Comparison of ENCODE assay signal across 7 cellular contexts in the genomic region with DNA sequence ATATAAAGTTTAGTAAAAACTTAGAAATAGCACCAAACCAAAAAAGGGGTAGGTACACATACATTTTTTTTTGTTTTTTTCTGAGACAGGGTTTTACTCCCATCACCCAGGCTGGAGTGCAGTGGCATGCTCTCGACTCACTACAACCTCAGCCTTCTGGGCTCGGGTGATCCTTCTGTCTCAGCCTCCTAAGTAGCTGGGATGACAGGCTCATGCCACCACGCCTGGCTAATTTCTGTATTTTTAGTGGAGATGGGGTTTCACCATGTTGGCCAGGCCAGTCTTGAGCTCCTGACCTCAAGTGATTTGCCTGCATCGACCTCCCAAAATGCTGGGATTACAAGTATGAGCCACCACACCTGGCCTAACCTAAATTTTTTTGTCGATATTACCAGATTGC. TPM values are rescaled to one million over a fixed set of nuclear protein-coding genes. Genes with fewer than 3 reads are reported as not detected.
DNase-seq lines count a peak whose midpoint lies in the region; ATAC-seq, FAIRE-seq and TF ChIP-seq lines count a peak whose summit lies in the region.
"Not testable (repeated sequence)": the region's sequence is repeated elsewhere in the genome, so short reads cannot be mapped to it uniquely, and the experiment has no call there.

No MANE protein-coding gene starts in this region.

- not testable (repeated sequence) for H4K20me1 ChIP-seq in Karpas-422 (ENCODE audit: insufficient read depth, low read depth, low read length); HepG2 (ENCODE audit: insufficient read depth, low read length)

- TF ChIP-seq CTCF in endodermal cell (conservative IDR thresholded peaks at IDR 0.05); HepG2 (CRISPR knock-in tag; IDR thresholded peaks at IDR 0.05); upper lobe of right lung (IDR thresholded peaks at IDR 0.05): not testable (repeated sequence)

- POLR2A ChIA-PET in HepG2 (lab: Yijun Ruan, JAX) = not testable (repeated sequence)

- H3K4me1 Mint-ChIP-seq in endodermal cell = not testable (repeated sequence)

- H3K27ac Mint-ChIP-seq in endodermal cell = not testable (repeated sequence)

- not testable (repeated sequence) for TF ChIP-seq RAD21 in HepG2 (CRISPR knock-in tag; IDR thresholded peaks at IDR 0.05)

- H3K9me3 Mint-ChIP-seq in endodermal cell = not testable (repeated sequence)

- intact Hi-C loops in cardiac septum (cut with DNase I); HepG2 (cut with micrococcal nuclease; ENCODE audit: unreplicated experiment); posterior vena cava (cut with DNase I); upper lobe of right lung (cut with DNase I): not testable (repeated sequence)

- H3K9me3 ChIP-seq in Karpas-422 (ENCODE audit: low read length); endodermal cell (ENCODE audit: control insufficient read depth, low read length); HepG2 (ENCODE audit: low read length); upper lobe of right lung: not testable (repeated sequence)

- not testable (repeated sequence) for H3K36me3 ChIP-seq in Karpas-422 (ENCODE audit: insufficient read depth, low read length); endodermal cell (ENCODE audit: control insufficient read depth, insufficient read depth, low read length); HepG2 (replicated peaks in 1 of 2; ENCODE audit: control insufficient read depth in 1 of 2, insufficient read depth in 2 of 2, low read length in 2 of 2); upper lobe of right lung

- not testable (repeated sequence) for H3K9me2 ChIP-seq in Karpas-422 (replicated peaks; ENCODE audit: insufficient read depth, low read length)

- H3K27me3 ChIP-seq in Karpas-422 (ENCODE audit: low read length); endodermal cell (ENCODE audit: control insufficient read depth, insufficient read depth, low read length, poor library complexity, severe bottlenecking); HepG2 (ENCODE audit: control insufficient read depth in 1 of 2, insufficient read depth in 2 of 2, low read length in 2 of 2); upper lobe of right lung: not testable (repeated sequence)

- 89 to 91% methylated on average over 5 of the region's 5 CpGs for WGBS in endodermal cell (ENCODE audit: insufficient coverage in 1 of 2, insufficient read length in 1 of 2), 2 experiments
- 33% methylated on average over 5 of the region's 5 CpGs for WGBS in HepG2 (ENCODE audit: low lambda C conversion rate)

- not testable (repeated sequence) for H3K4me2 ChIP-seq in Karpas-422 (ENCODE audit: low read depth, low read length, poor library complexity, severe bottlenecking); HepG2 (ENCODE audit: low read depth, low read length)

- H3K9ac ChIP-seq in Karpas-422 (ENCODE audit: low read length); endodermal cell (ENCODE audit: extremely low read depth, low read length, poor library complexity, severe bottlenecking); HepG2 (ENCODE audit: insufficient read depth, low read depth, low read length): not testable (repeated sequence)

- not testable (repeated sequence) for H3K4me3 Mint-ChIP-seq in endodermal cell

- not testable (repeated sequence) for FAIRE-seq in HepG2 (lab: Jason Lieb, UNC)

- not testable (repeated sequence) for TF ChIP-seq POLR2A in HepG2 (IDR thresholded peaks at IDR 0.05; ENCODE audit: insufficient read depth in 1 of 2, low read depth in 2 of 2, low read length in 2 of 2)

- not testable (repeated sequence) for H2AFZ ChIP-seq in Karpas-422 (ENCODE audit: low read length); HepG2 (ENCODE audit: low read length)

- not testable (repeated sequence) for H3K4me1 ChIP-seq in Karpas-422 (ENCODE audit: low read length); endodermal cell (ENCODE audit: control insufficient read depth, insufficient read depth, low read length); HepG2 (ENCODE audit: insufficient read depth, low read length); upper lobe of right lung

- TF ChIP-seq EP300 in HepG2 (IDR thresholded peaks at IDR 0.05; ENCODE audit: low read depth in 2 of 2, low read length in 2 of 2); HepG2 (CRISPR knock-in tag; IDR thresholded peaks at IDR 0.05; ENCODE audit: borderline replicate concordance): not testable (repeated sequence)

- CTCF ChIA-PET in HepG2 (lab: Yijun Ruan, JAX; ENCODE audit: low intra/inter-chr PET ratio, low total read pairs) = not testable (repeated sequence)

- not testable (repeated sequence) for H3K27ac ChIP-seq in Karpas-422 (ENCODE audit: low read length); endodermal cell (ENCODE audit: low read depth, low read length); HepG2 (ENCODE audit: extremely low read length, insufficient read depth, low read length); upper lobe of right lung

- BruUV-seq in HepG2 (replicated peaks; lab: Mats Ljungman, UMichigan) = not testable (repeated sequence)

- H3K36me3 Mint-ChIP-seq in endodermal cell (ENCODE audit: low read depth) = not testable (repeated sequence)

- DNase-seq in Karpas-422 = peak; percentile 21
- DNase-seq in activated effector memory CD4-positive, alpha-beta T cell treated with anti-CD3 and anti-CD28 coated beads, Interleukin-2, amount 50 U/mL, for 16 hours = peak; percentile 31
- peak; percentile 25 for DNase-seq in endodermal cell
- DNase-seq in cardiac septum (ENCODE audit: low spot score) = peak; percentile 10
- DNase-seq in HepG2 (ENCODE audit: low spot score) = not testable (repeated sequence)
- DNase-seq in posterior vena cava (ENCODE audit: low spot score) = peak; percentile 73
- DNase-seq in upper lobe of right lung = peak; percentile 51

- not testable (repeated sequence) for H3K79me2 ChIP-seq in Karpas-422 (ENCODE audit: low read length); HepG2 (ENCODE audit: insufficient read depth, low read length)

- ATAC-seq in HepG2 = 0 out of 3 replicates have a peak, but pooled peaks have one; percentile 9
- not testable (repeated sequence) for ATAC-seq in upper lobe of right lung

- not testable (repeated sequence) for H3K27me3 Mint-ChIP-seq in endodermal cell (ENCODE audit: insufficient read depth)

- not testable (repeated sequence) for H3K4me3 ChIP-seq in Karpas-422 (ENCODE audit: low read length); endodermal cell (ENCODE audit: low read length); HepG2 (replicated peaks in 1 of 3; ENCODE audit: insufficient read depth in 1 of 3, low read depth in 2 of 3, low read length in 3 of 3); upper lobe of right lung

- in situ Hi-C loops in HepG2 (cut with HindIII; ENCODE audit: extremely low pct_ligation_motif_present, low pct_unique_long_range_greater_than_20kb) = not testable (repeated sequence)

RNA-seq across cellular contexts. Expression of gene NPIPB5, which starts 41.0 kb away (rescaled TPM):
- total RNA-seq in Karpas-422 (2014; rRNA removed; shearing (Covaris generic); ENCODE audit: low replicate concordance) = 109 and 207 TPM in 2 replicates
- total RNA-seq in endodermal cell = 100 to 1,000 TPM; 275 to 318 TPM
- 71.5 TPM for polyA plus RNA-seq in endodermal cell (2013, experiment 1 of 2)
- 72.4 TPM for polyA plus RNA-seq in endodermal cell (2013, experiment 2 of 2)
- 62.5 TPM for total RNA-seq in cardiac septum
- total RNA-seq in HepG2 (2016; rRNA removed; fragmentation: Illumina TruSeq; extraction: Trizol) = 28.6 and 67.7 TPM in 2 replicates
- 40.1 and 44.2 TPM in 2 replicates for total RNA-seq in HepG2 (2016; cell fraction: cytosol; rRNA removed; fragmentation: Illumina TruSeq; extraction: Trizol; ENCODE audit: low read depth)
- 33.6 and 63.8 TPM in 2 replicates for total RNA-seq in HepG2 (2016; cell fraction: insoluble cytoplasmic fraction; rRNA removed; fragmentation: Illumina TruSeq; extraction: Trizol)
- total RNA-seq in HepG2 (2016; cell fraction: membrane; rRNA removed; fragmentation: Illumina TruSeq; extraction: Trizol) = 29.2 and 42.3 TPM in 2 replicates
- 299 and 354 TPM in 2 replicates for total RNA-seq in HepG2 (2016; cell fraction: nucleus; rRNA removed; fragmentation: Illumina TruSeq; extraction: Trizol)
- 59.1 and 81.2 TPM in 2 replicates for polyA plus RNA-seq in HepG2 (2011; rRNA removed)
- polyA plus RNA-seq in HepG2 (2011; cell fraction: cytosol; rRNA removed) = 14.3 and 16.1 TPM in 2 replicates
- polyA plus RNA-seq in HepG2 (2011; cell fraction: nucleus; rRNA removed) = 411 and 448 TPM in 2 replicates
- polyA plus RNA-seq in HepG2 (2012) = 85.3 and 90.7 TPM in 2 replicates
- 4.4 and 8.3 TPM in 2 replicates for polyA plus RNA-seq in HepG2 (2016; cell fraction: cytosol; fragmentation: Illumina TruSeq; extraction: Trizol; ENCODE audit: low read depth)
- polyA plus RNA-seq in HepG2 (2016; cell fraction: insoluble cytoplasmic fraction; fragmentation: Illumina TruSeq; extraction: Trizol; ENCODE audit: low read depth) = 25.2 and 41.5 TPM in 2 replicates
- polyA plus RNA-seq in HepG2 (2016; cell fraction: membrane; fragmentation: Illumina TruSeq; extraction: Trizol; ENCODE audit: low read depth) = 10.8 and 14.6 TPM in 2 replicates
- polyA plus RNA-seq in HepG2 (2016; cell fraction: nucleus; fragmentation: Illumina TruSeq; extraction: Trizol; ENCODE audit: insufficient read depth, low read depth) = 780 and 832 TPM in 2 replicates
- 82.0 and 86.3 TPM in 2 replicates for polyA minus RNA-seq in HepG2 (2011; rRNA and poly(A)+ RNA removed; ENCODE audit: low replicate concordance)
- 18.2 and 21.6 TPM in 2 replicates for polyA minus RNA-seq in HepG2 (2011; cell fraction: cytosol; rRNA and poly(A)+ RNA removed)
- 470 and 579 TPM in 2 replicates for polyA minus RNA-seq in HepG2 (2011; cell fraction: nucleus; rRNA and poly(A)+ RNA removed)
- total RNA-seq in posterior vena cava = 100 to 1,000 TPM; 228 to 230 TPM
- 226 TPM for total RNA-seq in upper lobe of right lung
